1 cellular context compared by ENCODE assay signal in genomic region chr1:4267381-4268261, GRCh38.
A peak's percentile ranks its signal among the peaks of the same experiment; 100 is the strongest.
TF ChIP-seq lines count a peak whose summit lies in the region.

No MANE protein-coding gene starts in this region.

TF ChIP-seq in HepG2, 621 proteins besides CTCF, POLR2A, EP300 and RAD21 (continued from another document and continues in another):
- TF ChIP-seq ZNF609 (CRISPR knock-in tag; IDR thresholded peaks at IDR 0.05; ENCODE audit: borderline replicate concordance) = peak; percentile 78; the same call in 1 of the 2 replicates
- no peak for TF ChIP-seq RBM22 (optimal IDR thresholded peaks at IDR 0.05; ENCODE audit: low read length)
- peak; percentile 83; the same call in 1 of the 2 replicates for TF ChIP-seq ZNF788 (CRISPR knock-in tag; IDR thresholded peaks at IDR 0.05; ENCODE audit: borderline replicate concordance)
- no peak for TF ChIP-seq ZNF597 (CRISPR knock-in tag; IDR thresholded peaks at IDR 0.05)
- peak; percentile 99 for TF ChIP-seq TCF7 (IDR thresholded peaks at IDR 0.05; ENCODE audit: low read depth)
- TF ChIP-seq ETV6 (CRISPR knock-in tag; conservative IDR thresholded peaks at IDR 0.05) = no peak
- TF ChIP-seq ATF7 (IDR thresholded peaks at IDR 0.05) = no peak
- no peak for TF ChIP-seq ATF7 (CRISPR knock-in tag; IDR thresholded peaks at IDR 0.05)
- 0 out of 2 replicates have a peak, but pooled peaks have one; percentile 10 for TF ChIP-seq ZNF318 (CRISPR knock-in tag; IDR thresholded peaks at IDR 0.05)
- no peak for TF ChIP-seq ZNF224 (CRISPR knock-in tag; IDR thresholded peaks at IDR 0.05)
- no peak for TF ChIP-seq ZNF18 (CRISPR knock-in tag; IDR thresholded peaks at IDR 0.05; ENCODE audit: insufficient replicate concordance)
- no peak for TF ChIP-seq ZNF672 (CRISPR knock-in tag; IDR thresholded peaks at IDR 0.05)
- TF ChIP-seq NCOR1 (IDR thresholded peaks at IDR 0.05; ENCODE audit: borderline replicate concordance, low read length) = peak; percentile 90
- 0 out of 2 replicates have a peak, but pooled peaks have one; percentile 41 for TF ChIP-seq ZBTB33 (CRISPR knock-in tag; IDR thresholded peaks at IDR 0.05)
- peak; percentile 45; the same call in 1 of the 2 replicates for TF ChIP-seq TAF1 (CRISPR knock-in tag; IDR thresholded peaks at IDR 0.05)
- no peak for TF ChIP-seq ZNF746 (CRISPR knock-in tag; IDR thresholded peaks at IDR 0.05)
- TF ChIP-seq SAP130 (CRISPR knock-in tag; IDR thresholded peaks at IDR 0.05; ENCODE audit: low read depth) = peak; percentile 70
- no peak for TF ChIP-seq SIX1 (CRISPR knock-in tag; IDR thresholded peaks at IDR 0.05; ENCODE audit: borderline replicate concordance)
- TF ChIP-seq ARID2 (CRISPR knock-in tag; IDR thresholded peaks at IDR 0.05; ENCODE audit: borderline replicate concordance) = no peak
- TF ChIP-seq ZNF496 (CRISPR knock-in tag; IDR thresholded peaks at IDR 0.05; ENCODE audit: insufficient replicate concordance) = no peak
- TF ChIP-seq TRIM22 (IDR thresholded peaks at IDR 0.05) = no peak
- TF ChIP-seq FOXC1 (CRISPR knock-in tag; IDR thresholded peaks at IDR 0.05; ENCODE audit: borderline replicate concordance) = no peak
- TF ChIP-seq MLXIP (CRISPR knock-in tag; IDR thresholded peaks at IDR 0.05; ENCODE audit: borderline replicate concordance) = no peak
- TF ChIP-seq ZNF12 (CRISPR knock-in tag; IDR thresholded peaks at IDR 0.05) = no peak
- no peak for TF ChIP-seq CEBPZ (IDR thresholded peaks at IDR 0.05; ENCODE audit: low read length)
- TF ChIP-seq ARNT2 (CRISPR knock-in tag; IDR thresholded peaks at IDR 0.05; ENCODE audit: low read depth) = no peak
- TF ChIP-seq MED13 (CRISPR knock-in tag; IDR thresholded peaks at IDR 0.05) = peak; percentile 84
- TF ChIP-seq FOXK2 (IDR thresholded peaks at IDR 0.05) = peak; percentile 49; the same call in 1 of the 2 replicates
